ENCODE assay signal across 1 cellular context in genomic region chr5:68371607-68372006, GRCh38.
A peak's percentile ranks its signal among the peaks of the same experiment; 100 is the strongest.
TF ChIP-seq lines count a peak whose summit lies in the region.

No MANE protein-coding gene starts in this region.

TF ChIP-seq in K562, 482 proteins besides CTCF, POLR2A, EP300 and RAD21 (continued from another document and continues in another):
- TF ChIP-seq, protein P1, sequence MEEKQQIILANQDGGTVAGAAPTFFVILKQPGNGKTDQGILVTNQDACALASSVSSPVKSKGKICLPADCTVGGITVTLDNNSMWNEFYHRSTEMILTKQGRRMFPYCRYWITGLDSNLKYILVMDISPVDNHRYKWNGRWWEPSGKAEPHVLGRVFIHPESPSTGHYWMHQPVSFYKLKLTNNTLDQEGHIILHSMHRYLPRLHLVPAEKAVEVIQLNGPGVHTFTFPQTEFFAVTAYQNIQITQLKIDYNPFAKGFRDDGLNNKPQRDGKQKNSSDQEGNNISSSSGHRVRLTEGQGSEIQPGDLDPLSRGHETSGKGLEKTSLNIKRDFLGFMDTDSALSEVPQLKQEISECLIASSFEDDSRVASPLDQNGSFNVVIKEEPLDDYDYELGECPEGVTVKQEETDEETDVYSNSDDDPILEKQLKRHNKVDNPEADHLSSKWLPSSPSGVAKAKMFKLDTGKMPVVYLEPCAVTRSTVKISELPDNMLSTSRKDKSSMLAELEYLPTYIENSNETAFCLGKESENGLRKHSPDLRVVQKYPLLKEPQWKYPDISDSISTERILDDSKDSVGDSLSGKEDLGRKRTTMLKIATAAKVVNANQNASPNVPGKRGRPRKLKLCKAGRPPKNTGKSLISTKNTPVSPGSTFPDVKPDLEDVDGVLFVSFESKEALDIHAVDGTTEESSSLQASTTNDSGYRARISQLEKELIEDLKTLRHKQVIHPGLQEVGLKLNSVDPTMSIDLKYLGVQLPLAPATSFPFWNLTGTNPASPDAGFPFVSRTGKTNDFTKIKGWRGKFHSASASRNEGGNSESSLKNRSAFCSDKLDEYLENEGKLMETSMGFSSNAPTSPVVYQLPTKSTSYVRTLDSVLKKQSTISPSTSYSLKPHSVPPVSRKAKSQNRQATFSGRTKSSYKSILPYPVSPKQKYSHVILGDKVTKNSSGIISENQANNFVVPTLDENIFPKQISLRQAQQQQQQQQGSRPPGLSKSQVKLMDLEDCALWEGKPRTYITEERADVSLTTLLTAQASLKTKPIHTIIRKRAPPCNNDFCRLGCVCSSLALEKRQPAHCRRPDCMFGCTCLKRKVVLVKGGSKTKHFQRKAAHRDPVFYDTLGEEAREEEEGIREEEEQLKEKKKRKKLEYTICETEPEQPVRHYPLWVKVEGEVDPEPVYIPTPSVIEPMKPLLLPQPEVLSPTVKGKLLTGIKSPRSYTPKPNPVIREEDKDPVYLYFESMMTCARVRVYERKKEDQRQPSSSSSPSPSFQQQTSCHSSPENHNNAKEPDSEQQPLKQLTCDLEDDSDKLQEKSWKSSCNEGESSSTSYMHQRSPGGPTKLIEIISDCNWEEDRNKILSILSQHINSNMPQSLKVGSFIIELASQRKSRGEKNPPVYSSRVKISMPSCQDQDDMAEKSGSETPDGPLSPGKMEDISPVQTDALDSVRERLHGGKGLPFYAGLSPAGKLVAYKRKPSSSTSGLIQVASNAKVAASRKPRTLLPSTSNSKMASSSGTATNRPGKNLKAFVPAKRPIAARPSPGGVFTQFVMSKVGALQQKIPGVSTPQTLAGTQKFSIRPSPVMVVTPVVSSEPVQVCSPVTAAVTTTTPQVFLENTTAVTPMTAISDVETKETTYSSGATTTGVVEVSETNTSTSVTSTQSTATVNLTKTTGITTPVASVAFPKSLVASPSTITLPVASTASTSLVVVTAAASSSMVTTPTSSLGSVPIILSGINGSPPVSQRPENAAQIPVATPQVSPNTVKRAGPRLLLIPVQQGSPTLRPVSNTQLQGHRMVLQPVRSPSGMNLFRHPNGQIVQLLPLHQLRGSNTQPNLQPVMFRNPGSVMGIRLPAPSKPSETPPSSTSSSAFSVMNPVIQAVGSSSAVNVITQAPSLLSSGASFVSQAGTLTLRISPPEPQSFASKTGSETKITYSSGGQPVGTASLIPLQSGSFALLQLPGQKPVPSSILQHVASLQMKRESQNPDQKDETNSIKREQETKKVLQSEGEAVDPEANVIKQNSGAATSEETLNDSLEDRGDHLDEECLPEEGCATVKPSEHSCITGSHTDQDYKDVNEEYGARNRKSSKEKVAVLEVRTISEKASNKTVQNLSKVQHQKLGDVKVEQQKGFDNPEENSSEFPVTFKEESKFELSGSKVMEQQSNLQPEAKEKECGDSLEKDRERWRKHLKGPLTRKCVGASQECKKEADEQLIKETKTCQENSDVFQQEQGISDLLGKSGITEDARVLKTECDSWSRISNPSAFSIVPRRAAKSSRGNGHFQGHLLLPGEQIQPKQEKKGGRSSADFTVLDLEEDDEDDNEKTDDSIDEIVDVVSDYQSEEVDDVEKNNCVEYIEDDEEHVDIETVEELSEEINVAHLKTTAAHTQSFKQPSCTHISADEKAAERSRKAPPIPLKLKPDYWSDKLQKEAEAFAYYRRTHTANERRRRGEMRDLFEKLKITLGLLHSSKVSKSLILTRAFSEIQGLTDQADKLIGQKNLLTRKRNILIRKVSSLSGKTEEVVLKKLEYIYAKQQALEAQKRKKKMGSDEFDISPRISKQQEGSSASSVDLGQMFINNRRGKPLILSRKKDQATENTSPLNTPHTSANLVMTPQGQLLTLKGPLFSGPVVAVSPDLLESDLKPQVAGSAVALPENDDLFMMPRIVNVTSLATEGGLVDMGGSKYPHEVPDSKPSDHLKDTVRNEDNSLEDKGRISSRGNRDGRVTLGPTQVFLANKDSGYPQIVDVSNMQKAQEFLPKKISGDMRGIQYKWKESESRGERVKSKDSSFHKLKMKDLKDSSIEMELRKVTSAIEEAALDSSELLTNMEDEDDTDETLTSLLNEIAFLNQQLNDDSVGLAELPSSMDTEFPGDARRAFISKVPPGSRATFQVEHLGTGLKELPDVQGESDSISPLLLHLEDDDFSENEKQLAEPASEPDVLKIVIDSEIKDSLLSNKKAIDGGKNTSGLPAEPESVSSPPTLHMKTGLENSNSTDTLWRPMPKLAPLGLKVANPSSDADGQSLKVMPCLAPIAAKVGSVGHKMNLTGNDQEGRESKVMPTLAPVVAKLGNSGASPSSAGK (IDR thresholded peaks at IDR 0.05) = no peak
- no peak for TF ChIP-seq E2F3 (CRISPR knock-in tag; IDR thresholded peaks at IDR 0.05)
- TF ChIP-seq, protein P2, sequence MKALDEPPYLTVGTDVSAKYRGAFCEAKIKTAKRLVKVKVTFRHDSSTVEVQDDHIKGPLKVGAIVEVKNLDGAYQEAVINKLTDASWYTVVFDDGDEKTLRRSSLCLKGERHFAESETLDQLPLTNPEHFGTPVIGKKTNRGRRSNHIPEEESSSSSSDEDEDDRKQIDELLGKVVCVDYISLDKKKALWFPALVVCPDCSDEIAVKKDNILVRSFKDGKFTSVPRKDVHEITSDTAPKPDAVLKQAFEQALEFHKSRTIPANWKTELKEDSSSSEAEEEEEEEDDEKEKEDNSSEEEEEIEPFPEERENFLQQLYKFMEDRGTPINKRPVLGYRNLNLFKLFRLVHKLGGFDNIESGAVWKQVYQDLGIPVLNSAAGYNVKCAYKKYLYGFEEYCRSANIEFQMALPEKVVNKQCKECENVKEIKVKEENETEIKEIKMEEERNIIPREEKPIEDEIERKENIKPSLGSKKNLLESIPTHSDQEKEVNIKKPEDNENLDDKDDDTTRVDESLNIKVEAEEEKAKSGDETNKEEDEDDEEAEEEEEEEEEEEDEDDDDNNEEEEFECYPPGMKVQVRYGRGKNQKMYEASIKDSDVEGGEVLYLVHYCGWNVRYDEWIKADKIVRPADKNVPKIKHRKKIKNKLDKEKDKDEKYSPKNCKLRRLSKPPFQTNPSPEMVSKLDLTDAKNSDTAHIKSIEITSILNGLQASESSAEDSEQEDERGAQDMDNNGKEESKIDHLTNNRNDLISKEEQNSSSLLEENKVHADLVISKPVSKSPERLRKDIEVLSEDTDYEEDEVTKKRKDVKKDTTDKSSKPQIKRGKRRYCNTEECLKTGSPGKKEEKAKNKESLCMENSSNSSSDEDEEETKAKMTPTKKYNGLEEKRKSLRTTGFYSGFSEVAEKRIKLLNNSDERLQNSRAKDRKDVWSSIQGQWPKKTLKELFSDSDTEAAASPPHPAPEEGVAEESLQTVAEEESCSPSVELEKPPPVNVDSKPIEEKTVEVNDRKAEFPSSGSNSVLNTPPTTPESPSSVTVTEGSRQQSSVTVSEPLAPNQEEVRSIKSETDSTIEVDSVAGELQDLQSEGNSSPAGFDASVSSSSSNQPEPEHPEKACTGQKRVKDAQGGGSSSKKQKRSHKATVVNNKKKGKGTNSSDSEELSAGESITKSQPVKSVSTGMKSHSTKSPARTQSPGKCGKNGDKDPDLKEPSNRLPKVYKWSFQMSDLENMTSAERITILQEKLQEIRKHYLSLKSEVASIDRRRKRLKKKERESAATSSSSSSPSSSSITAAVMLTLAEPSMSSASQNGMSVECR (CRISPR knock-in tag; IDR thresholded peaks at IDR 0.05) = no peak
- TF ChIP-seq, protein P3, sequence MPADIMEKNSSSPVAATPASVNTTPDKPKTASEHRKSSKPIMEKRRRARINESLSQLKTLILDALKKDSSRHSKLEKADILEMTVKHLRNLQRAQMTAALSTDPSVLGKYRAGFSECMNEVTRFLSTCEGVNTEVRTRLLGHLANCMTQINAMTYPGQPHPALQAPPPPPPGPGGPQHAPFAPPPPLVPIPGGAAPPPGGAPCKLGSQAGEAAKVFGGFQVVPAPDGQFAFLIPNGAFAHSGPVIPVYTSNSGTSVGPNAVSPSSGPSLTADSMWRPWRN (IDR thresholded peaks at IDR 0.05; ENCODE audit: low read depth) = no peak
- TF ChIP-seq CBX2 (IDR thresholded peaks at IDR 0.05; ENCODE audit: insufficient read depth, low read length, poor library complexity, severe bottlenecking) = no peak
- TF ChIP-seq HNRNPH1 (optimal IDR thresholded peaks at IDR 0.05; ENCODE audit: low read depth, low read length) = no peak
- TF ChIP-seq PCBP2 (IDR thresholded peaks at IDR 0.05; ENCODE audit: low read depth, low read length, poor library complexity, severe bottlenecking) = no peak
- TF ChIP-seq DACH1 (IDR thresholded peaks at IDR 0.05; ENCODE audit: partially characterized antibody) = no peak
- peak; percentile 42; the same call in 1 of the 2 replicates for TF ChIP-seq TCF3 (CRISPR knock-in tag; IDR thresholded peaks at IDR 0.05)
- TF ChIP-seq ARID1B (IDR thresholded peaks at IDR 0.05) = peak; percentile 45; the same call in 1 of the 2 replicates
- TF ChIP-seq CEBPG (CRISPR knock-in tag; IDR thresholded peaks at IDR 0.05) = no peak
- TF ChIP-seq CEBPG (tag; conservative IDR thresholded peaks at IDR 0.05 in 1 of 2, IDR thresholded peaks at IDR 0.05 in 1 of 2) = no peak
- TF ChIP-seq ARID3B (CRISPR knock-in tag; IDR thresholded peaks at IDR 0.05; ENCODE audit: borderline replicate concordance) = no peak
- no peak for TF ChIP-seq PML (IDR thresholded peaks at IDR 0.05; ENCODE audit: low read length)
- no peak for TF ChIP-seq NBN (IDR thresholded peaks at IDR 0.05; ENCODE audit: low read depth)
- TF ChIP-seq RBM22 (IDR thresholded peaks at IDR 0.05; ENCODE audit: low read depth, low read length, poor library complexity, severe bottlenecking) = no peak
- no peak for TF ChIP-seq ZNF224 (CRISPR knock-in tag; IDR thresholded peaks at IDR 0.05)
- no peak for TF ChIP-seq PURB (CRISPR knock-in tag; IDR thresholded peaks at IDR 0.05; ENCODE audit: low read depth)
- no peak for TF ChIP-seq ZNF23 (CRISPR knock-in tag; IDR thresholded peaks at IDR 0.05)
- TF ChIP-seq, protein P4, sequence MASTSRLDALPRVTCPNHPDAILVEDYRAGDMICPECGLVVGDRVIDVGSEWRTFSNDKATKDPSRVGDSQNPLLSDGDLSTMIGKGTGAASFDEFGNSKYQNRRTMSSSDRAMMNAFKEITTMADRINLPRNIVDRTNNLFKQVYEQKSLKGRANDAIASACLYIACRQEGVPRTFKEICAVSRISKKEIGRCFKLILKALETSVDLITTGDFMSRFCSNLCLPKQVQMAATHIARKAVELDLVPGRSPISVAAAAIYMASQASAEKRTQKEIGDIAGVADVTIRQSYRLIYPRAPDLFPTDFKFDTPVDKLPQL (IDR thresholded peaks at IDR 0.05; ENCODE audit: extremely low read depth, insufficient read length) = no peak
- TF ChIP-seq, protein P5, sequence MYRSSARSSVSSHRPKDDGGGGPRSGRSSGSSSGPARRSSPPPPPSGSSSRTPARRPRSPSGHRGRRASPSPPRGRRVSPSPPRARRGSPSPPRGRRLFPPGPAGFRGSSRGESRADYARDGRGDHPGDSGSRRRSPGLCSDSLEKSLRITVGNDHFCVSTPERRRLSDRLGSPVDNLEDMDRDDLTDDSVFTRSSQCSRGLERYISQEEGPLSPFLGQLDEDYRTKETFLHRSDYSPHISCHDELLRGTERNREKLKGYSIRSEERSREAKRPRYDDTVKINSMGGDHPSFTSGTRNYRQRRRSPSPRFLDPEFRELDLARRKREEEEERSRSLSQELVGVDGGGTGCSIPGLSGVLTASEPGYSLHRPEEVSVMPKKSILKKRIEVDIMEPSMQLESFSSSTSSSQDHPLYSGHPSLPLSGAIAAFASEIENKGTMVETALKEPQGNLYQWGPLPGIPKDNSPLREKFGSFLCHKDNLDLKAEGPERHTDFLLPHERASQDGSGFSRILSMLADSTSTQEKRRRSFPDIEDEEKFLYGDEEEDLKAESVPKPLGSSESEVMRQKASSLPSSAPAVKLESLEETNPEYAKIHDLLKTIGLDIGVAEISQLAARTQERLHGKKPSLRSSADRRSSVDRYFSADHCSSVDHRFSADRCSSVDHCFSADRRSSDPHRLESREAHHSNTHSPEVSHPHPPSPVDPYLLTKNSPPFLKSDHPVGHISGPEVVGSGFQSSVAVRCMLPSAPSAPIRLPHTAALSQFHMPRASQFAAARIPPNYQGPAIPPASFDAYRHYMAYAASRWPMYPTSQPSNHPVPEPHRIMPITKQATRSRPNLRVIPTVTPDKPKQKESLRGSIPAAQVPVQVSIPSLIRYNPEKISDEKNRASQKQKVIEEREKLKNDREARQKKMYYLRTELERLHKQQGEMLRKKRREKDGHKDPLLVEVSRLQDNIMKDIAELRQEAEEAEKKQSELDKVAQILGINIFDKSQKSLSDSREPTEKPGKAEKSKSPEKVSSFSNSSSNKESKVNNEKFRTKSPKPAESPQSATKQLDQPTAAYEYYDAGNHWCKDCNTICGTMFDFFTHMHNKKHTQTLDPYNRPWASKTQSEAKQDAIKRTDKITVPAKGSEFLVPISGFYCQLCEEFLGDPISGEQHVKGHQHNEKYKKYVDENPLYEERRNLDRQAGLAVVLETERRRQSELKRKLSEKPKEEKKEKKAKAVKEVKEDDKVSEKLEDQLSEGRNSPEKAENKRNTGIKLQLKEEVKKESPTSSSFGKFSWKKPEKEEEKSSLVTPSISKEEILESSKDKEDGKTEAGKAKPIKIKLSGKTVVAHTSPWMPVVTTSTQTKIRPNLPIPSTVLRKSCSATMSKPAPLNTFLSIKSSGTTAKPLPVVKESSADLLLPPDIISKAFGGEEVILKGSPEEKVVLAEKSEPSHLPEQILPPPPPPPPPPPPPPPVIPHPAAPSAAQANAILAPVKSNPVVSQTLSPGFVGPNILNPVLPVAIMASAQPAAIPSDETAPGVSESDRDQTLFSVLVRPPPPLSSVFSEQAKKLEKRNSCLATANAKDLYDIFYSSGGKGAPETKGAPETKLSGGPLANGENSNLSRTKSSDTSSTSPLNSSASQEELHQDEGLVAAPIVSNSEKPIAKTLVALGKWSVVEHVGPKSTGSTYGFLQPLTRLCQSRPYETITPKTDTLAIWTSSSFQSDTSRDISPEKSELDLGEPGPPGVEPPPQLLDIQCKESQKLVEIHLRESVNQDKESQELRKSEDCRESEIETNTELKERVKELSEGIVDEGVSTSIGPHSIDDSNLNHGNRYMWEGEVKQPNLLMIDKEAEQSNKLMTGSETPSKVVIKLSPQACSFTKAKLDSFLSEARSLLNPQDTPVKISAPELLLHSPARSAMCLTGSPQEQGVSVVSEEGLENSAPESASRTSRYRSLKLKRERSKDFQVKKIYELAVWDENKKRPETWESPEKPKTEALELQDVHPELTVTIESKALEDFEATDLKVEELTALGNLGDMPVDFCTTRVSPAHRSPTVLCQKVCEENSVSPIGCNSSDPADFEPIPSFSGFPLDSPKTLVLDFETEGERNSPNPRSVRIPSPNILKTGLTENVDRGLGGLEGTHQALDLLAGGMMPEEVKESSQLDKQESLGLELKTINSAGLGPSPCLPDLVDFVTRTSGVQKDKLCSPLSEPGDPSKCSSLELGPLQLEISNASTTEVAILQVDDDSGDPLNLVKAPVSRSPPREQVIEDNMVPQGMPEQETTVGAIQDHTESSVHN (IDR thresholded peaks at IDR 0.05; ENCODE audit: borderline replicate concordance in 1 of 2, low read depth in 1 of 2) = no peak
- no peak for TF ChIP-seq FOXK1 (CRISPR knock-in tag; IDR thresholded peaks at IDR 0.05; ENCODE audit: borderline replicate concordance)
- no peak for TF ChIP-seq RAD51 (IDR thresholded peaks at IDR 0.05; ENCODE audit: borderline replicate concordance, low read depth)
- TF ChIP-seq L3MBTL2 (IDR thresholded peaks at IDR 0.05) = no peak
- TF ChIP-seq GTF2A2 (tag; IDR thresholded peaks at IDR 0.05) = no peak
- TF ChIP-seq SIRT6 (IDR thresholded peaks at IDR 0.05; ENCODE audit: low read depth, low read length) = no peak
- TF ChIP-seq TAL1 (IDR thresholded peaks at IDR 0.05) = peak; percentile 45; the same call in 1 of the 2 replicates
- no peak for TF ChIP-seq ZNF75A (CRISPR knock-in tag; IDR thresholded peaks at IDR 0.05)
